2 cellular contexts compared by ENCODE assay signal in genomic region chr13:104296301-104296700, GRCh38.
TF ChIP-seq lines count a peak whose summit lies in the region.

No MANE protein-coding gene starts in this region.

TF ChIP-seq in SK-N-SH, 30 proteins besides CTCF, POLR2A, EP300 and RAD21 (continued from another document):
- TF ChIP-seq REST (IDR thresholded peaks at IDR 0.05; ENCODE audit: low read depth, low read length) (no peak), ZBTB33 (IDR thresholded peaks at IDR 0.05; ENCODE audit: borderline replicate concordance, low read depth) (no peak), RCOR1 (IDR thresholded peaks at IDR 0.05; ENCODE audit: low read length) (no peak), TEAD4 (IDR thresholded peaks at IDR 0.05; ENCODE audit: borderline replicate concordance, insufficient read depth) (no peak), POLR2AphosphoS5 (IDR thresholded peaks at IDR 0.05; ENCODE audit: low read depth, low read length) (no peak), ELF1 (IDR thresholded peaks at IDR 0.05) (no peak)

TF ChIP-seq in GM23338, 12 proteins besides CTCF, POLR2A, EP300 and RAD21 (continued from another document):
- no peak for TF ChIP-seq ZNF462 (CRISPR knock-in tag; IDR thresholded peaks at IDR 0.05)
- TF ChIP-seq EZH2 (IDR thresholded peaks at IDR 0.05; ENCODE audit: low read depth, unreplicated experiment), result no peak
- TF ChIP-seq STAT1 (IDR thresholded peaks at IDR 0.05; ENCODE audit: unreplicated experiment), result no peak
- TF ChIP-seq ZNF114 (CRISPR knock-in tag; IDR thresholded peaks at IDR 0.05), result no peak
- no peak for TF ChIP-seq NANOG (IDR thresholded peaks at IDR 0.05; ENCODE audit: borderline replicate concordance)
- TF ChIP-seq CREB1 (CRISPR knock-in tag; IDR thresholded peaks at IDR 0.05; ENCODE audit: low read depth), result no peak
